17 cellular contexts compared by ENCODE assay signal in genomic region chr13:44857061-44857460, GRCh38.
"Had no signal": no experiment of that assay in that cellular context is flagged by ENCODE, and none has a peak within 500 bp of the region (broad histone marks: within the 10 kb centered on the region; RNA-seq: fewer than 3 reads in every experiment).

No MANE protein-coding gene starts in this region.

- H3K4me3 ChIP-seq: colonic mucosa, esophagus muscularis mucosa, pancreas, sigmoid colon, spleen, upper lobe of right lung had no signal

- H3K4me1 ChIP-seq: colonic mucosa, sigmoid colon, spleen, upper lobe of right lung had no signal

- H3K27me3 ChIP-seq: colonic mucosa, esophagus muscularis mucosa, pancreas, sigmoid colon, upper lobe of right lung had no signal

- H3K27ac ChIP-seq: colonic mucosa, pancreas, spleen, upper lobe of right lung had no signal

- H3K9me3 ChIP-seq: colonic mucosa, esophagus muscularis mucosa, pancreas, sigmoid colon, spleen, upper lobe of right lung had no signal

- DNase-seq: activated CD4-positive, alpha-beta T cell treated with anti-CD3 and anti-CD28 coated beads, Interleukin-2, amount 50 U/mL, for 1 hour; activated CD4-positive, CD25-positive, alpha-beta regulatory T cell treated with anti-CD3 and anti-CD28 coated beads, Interleukin-2, amount 50 U/mL, for 72 hours; activated CD8-positive, alpha-beta memory T cell treated with anti-CD3 and anti-CD28 coated beads, Interleukin-2, amount 50 U/mL, for 4 hours; activated naive CD4-positive, alpha-beta T cell treated with anti-CD3 and anti-CD28 coated beads for 36 hours; activated T-cell treated with anti-CD3 and anti-CD28 coated beads, Interleukin-2, amount 50 U/mL, for 4 hours; central memory CD4-positive, alpha-beta T cell; colonic mucosa; mesendoderm; naive thymus-derived CD4-positive, alpha-beta T cell; pancreas; sigmoid colon; spleen; stimulated activated naive CD4-positive, alpha-beta T cell; upper lobe of right lung had no signal

- H3K9me3 Mint-ChIP-seq: activated naive CD4-positive, alpha-beta T cell treated with anti-CD3 and anti-CD28 coated beads for 36 hours; activated T-cell treated with anti-CD3 and anti-CD28 coated beads, Interleukin-2, amount 50 U/mL, for 4 hours; naive thymus-derived CD4-positive, alpha-beta T cell; T-helper 1 cell treated with Interleukin-12 subunit alpha and Interleukin-12 subunit beta and Interleukin-4 antibody, amounts not matched to agents 30 μg/mL and 1 μg/mL, for 36 hours had no signal

- H3K4me3 Mint-ChIP-seq: activated naive CD4-positive, alpha-beta T cell treated with anti-CD3 and anti-CD28 coated beads for 36 hours; activated T-cell treated with anti-CD3 and anti-CD28 coated beads, Interleukin-2, amount 50 U/mL, for 4 hours; brain; naive thymus-derived CD4-positive, alpha-beta T cell; T-helper 1 cell treated with Interleukin-12 subunit alpha and Interleukin-12 subunit beta and Interleukin-4 antibody, amounts not matched to agents 30 μg/mL and 1 μg/mL, for 36 hours had no signal

- H3K27ac Mint-ChIP-seq: activated naive CD4-positive, alpha-beta T cell treated with anti-CD3 and anti-CD28 coated beads for 36 hours; naive thymus-derived CD4-positive, alpha-beta T cell; T-helper 1 cell treated with Interleukin-12 subunit alpha and Interleukin-12 subunit beta and Interleukin-4 antibody, amounts not matched to agents 30 μg/mL and 1 μg/mL, for 36 hours had no signal

- H3K36me3 Mint-ChIP-seq: brain; naive thymus-derived CD4-positive, alpha-beta T cell had no signal

- H3K36me3 ChIP-seq: colonic mucosa, esophagus muscularis mucosa, pancreas, sigmoid colon, spleen, upper lobe of right lung had no signal

- H3K4me1 Mint-ChIP-seq: naive thymus-derived CD4-positive, alpha-beta T cell had no signal

- ATAC-seq: activated T-cell treated with anti-CD3 and anti-CD28 coated beads, Interleukin-2, amount 50 U/mL, for 4 hours; naive thymus-derived CD4-positive, alpha-beta T cell; pancreas; upper lobe of right lung had no signal
